ENCODE assay signal across 13 cellular contexts in genomic region chr20:63106108-63106764, GRCh38.
DNase-seq lines count a peak whose midpoint lies in the region; ATAC-seq and TF ChIP-seq lines count a peak whose summit lies in the region.
"Had no signal": no experiment of that assay in that cellular context is flagged by ENCODE, and none has a peak within 500 bp of the region (broad histone marks: within the 10 kb centered on the region; RNA-seq: fewer than 3 reads in every experiment).

No MANE protein-coding gene starts in this region.

- no peak for TF ChIP-seq CTCF in natural killer cell (IDR thresholded peaks at IDR 0.05)
- no peak for TF ChIP-seq CTCF in RWPE2 (IDR thresholded peaks at IDR 0.05; ENCODE audit: poor library complexity, severe bottlenecking)

- H3K36me3 Mint-ChIP-seq in natural killer cell treated with Interleukin-12 subunit alpha and Interleukin-12 subunit beta and Interleukin-15 and Interleukin-18, amount 100 ng/mL, for 72 hours: no peaks in the 10 kb centered on the region
- no peaks in the 10 kb centered on the region for H3K36me3 Mint-ChIP-seq in natural killer cell
- H3K36me3 Mint-ChIP-seq in activated CD4-positive, alpha-beta T cell treated with anti-CD3 and anti-CD28 coated beads, Interleukin-2, amount 10 ng/mL, durations not matched to agents 24 days and 14 days (ENCODE audit: low read depth): no peaks in the 10 kb centered on the region

- intact Hi-C loops in natural killer cell (cut with micrococcal nuclease): no loop called here
- intact Hi-C loops in activated CD4-positive, alpha-beta T cell treated with anti-CD3 and anti-CD28 coated beads, Interleukin-2, amount 10 ng/mL, durations not matched to agents 24 days and 14 days (cut with micrococcal nuclease): no loop called here

- H3K4me1 Mint-ChIP-seq in natural killer cell treated with Interleukin-12 subunit alpha and Interleukin-12 subunit beta and Interleukin-15 and Interleukin-18, amount 100 ng/mL, for 72 hours (ENCODE audit: low read depth in 2 of 2): peaks cover 2 to 4% of the 10 kb centered on the region in 2 donors
- peaks cover 5 to 7% of the 10 kb centered on the region in 2 donors for H3K4me1 Mint-ChIP-seq in natural killer cell
- peaks cover 6% of the 10 kb centered on the region for H3K4me1 Mint-ChIP-seq in activated CD4-positive, alpha-beta T cell treated with anti-CD3 and anti-CD28 coated beads, Interleukin-2, amount 10 ng/mL, durations not matched to agents 24 days and 14 days
- H3K4me1 Mint-ChIP-seq: nephron had no signal

- H3K9me3 Mint-ChIP-seq in natural killer cell treated with Interleukin-12 subunit alpha and Interleukin-12 subunit beta and Interleukin-15 and Interleukin-18, amount 100 ng/mL, for 72 hours: no peaks in the 10 kb centered on the region
- H3K9me3 Mint-ChIP-seq in natural killer cell: no peaks in the 10 kb centered on the region
- no peaks in the 10 kb centered on the region for H3K9me3 Mint-ChIP-seq in activated CD4-positive, alpha-beta T cell treated with anti-CD3 and anti-CD28 coated beads, Interleukin-2, amount 10 ng/mL, durations not matched to agents 24 days and 14 days

- H3K4me1 ChIP-seq in RWPE2 (ENCODE audit: insufficient read depth, poor library complexity, severe bottlenecking): no peaks in the 10 kb centered on the region

- no peak overlapping the region for H3K27ac ChIP-seq in RWPE2 (ENCODE audit: poor library complexity, severe bottlenecking)

- ATAC-seq in natural killer cell treated with Interleukin-12 subunit alpha and Interleukin-12 subunit beta and Interleukin-15 and Interleukin-18, amount 100 ng/mL, for 72 hours: no peak
- ATAC-seq in natural killer cell (no peak), RWPE2 (ENCODE audit: low read depth) (no peak), HG03135 (IDR thresholded peaks at IDR 0.05; ENCODE audit: unreplicated experiment) (no peak)

- no peaks in the 10 kb centered on the region for H3K36me3 ChIP-seq in RWPE2 (ENCODE audit: low read depth)

- peaks cover 4% of the 10 kb centered on the region for H3K9me3 ChIP-seq in RWPE2 (ENCODE audit: severe bottlenecking)

- no peak overlapping the region for H3K4me3 Mint-ChIP-seq in natural killer cell treated with Interleukin-12 subunit alpha and Interleukin-12 subunit beta and Interleukin-15 and Interleukin-18, amount 100 ng/mL, for 72 hours
- no peak overlapping the region for H3K4me3 Mint-ChIP-seq in natural killer cell
- H3K4me3 Mint-ChIP-seq in activated CD4-positive, alpha-beta T cell treated with anti-CD3 and anti-CD28 coated beads, Interleukin-2, amount 10 ng/mL, durations not matched to agents 24 days and 14 days: no peak overlapping the region
- H3K4me3 Mint-ChIP-seq: central memory CD8-positive, alpha-beta T cell; nephron had no signal

- H3K27me3 ChIP-seq in RWPE2 (ENCODE audit: insufficient read depth, poor library complexity, severe bottlenecking): peaks cover 9% of the 10 kb centered on the region

- peak; percentile 45 for DNase-seq in natural killer cell treated with Interleukin-12 subunit alpha and Interleukin-12 subunit beta and Interleukin-15 and Interleukin-18, amount 100 ng/mL, for 72 hours (ENCODE audit: low spot score)
- no peak for DNase-seq in natural killer cell
- peak; percentile 86 for DNase-seq in RWPE2 (ENCODE audit: low spot score)
- peak; percentile 77 for DNase-seq in hepatic stellate cell (ENCODE audit: low spot score)
- no peak for DNase-seq in activated CD4-positive, alpha-beta T cell treated with anti-CD3 and anti-CD28 coated beads, Interleukin-2, amount 10 ng/mL, durations not matched to agents 24 days and 14 days
- no peak for DNase-seq in stimulated activated CD4-positive, alpha-beta T cell treated with anti-CD3 and anti-CD28 coated beads, Interleukin-12 subunit alpha, Interleukin-12 subunit beta, amount 100 ng/mL, for 4 hours
- DNase-seq in stimulated activated CD4-positive, alpha-beta T cell treated with anti-CD3 and anti-CD28 coated beads, Interleukin-4, amount 100 ng/mL, for 4 hours: no peak
- DNase-seq: activated CD4-positive, alpha-beta T cell treated with anti-CD3 and anti-CD28 coated beads for 48 hours; NCI-H1417; T-helper 1 cell had no signal

- H3K4me3 ChIP-seq in RWPE2 (ENCODE audit: severe bottlenecking): no peak overlapping the region

- peaks cover 0 to 7% of the 10 kb centered on the region in 2 donors for H3K27me3 Mint-ChIP-seq in natural killer cell treated with Interleukin-12 subunit alpha and Interleukin-12 subunit beta and Interleukin-15 and Interleukin-18, amount 100 ng/mL, for 72 hours
- peaks cover 0 to 2% of the 10 kb centered on the region in 2 donors for H3K27me3 Mint-ChIP-seq in natural killer cell (ENCODE audit: low read depth in 2 of 2)
- H3K27me3 Mint-ChIP-seq in activated CD4-positive, alpha-beta T cell treated with anti-CD3 and anti-CD28 coated beads, Interleukin-2, amount 10 ng/mL, durations not matched to agents 24 days and 14 days: peaks cover 2% of the 10 kb centered on the region
- H3K27me3 Mint-ChIP-seq: central memory CD8-positive, alpha-beta T cell had no signal

- H3K27ac Mint-ChIP-seq in natural killer cell treated with Interleukin-12 subunit alpha and Interleukin-12 subunit beta and Interleukin-15 and Interleukin-18, amount 100 ng/mL, for 72 hours: no peak overlapping the region
- no peak overlapping the region for H3K27ac Mint-ChIP-seq in natural killer cell
- H3K27ac Mint-ChIP-seq in activated CD4-positive, alpha-beta T cell treated with anti-CD3 and anti-CD28 coated beads, Interleukin-2, amount 10 ng/mL, durations not matched to agents 24 days and 14 days: no peak overlapping the region
- H3K27ac Mint-ChIP-seq: nephron had no signal

Comparison
In these comparisons a context has a peak if more than half of its experiments do, and no peak if none do; other contexts are left out.
1. DNase-seq: peak in natural killer cell treated with Interleukin-12 subunit alpha and Interleukin-12 subunit beta and Interleukin-15 and Interleukin-18, amount 100 ng/mL, for 72 hours (single experiment), RWPE2 (single experiment) and hepatic stellate cell (single experiment); none in natural killer cell (single experiment), activated CD4-positive, alpha-beta T cell treated with anti-CD3 and anti-CD28 coated beads, Interleukin-2, amount 10 ng/mL, durations not matched to agents 24 days and 14 days (single experiment), stimulated activated CD4-positive, alpha-beta T cell treated with anti-CD3 and anti-CD28 coated beads, Interleukin-12 subunit alpha, Interleukin-12 subunit beta, amount 100 ng/mL, for 4 hours (single experiment) and stimulated activated CD4-positive, alpha-beta T cell treated with anti-CD3 and anti-CD28 coated beads, Interleukin-4, amount 100 ng/mL, for 4 hours (0 of 2).